In genomic region chr5:138752341-138752950, GRCh38 we compare ENCODE assay signal across 8 cellular contexts. TPM values are rescaled to one million over a fixed set of nuclear protein-coding genes. Genes with fewer than 3 reads are reported as not detected.
A peak's percentile ranks its signal among the peaks of the same experiment; 100 is the strongest.
DNase-seq lines count a peak whose midpoint lies in the region; ATAC-seq and TF ChIP-seq lines count a peak whose summit lies in the region.

No MANE protein-coding gene starts in this region.

- H3K36me3 ChIP-seq in SJCRH30 (no peaks in the 10 kb centered on the region; the same call in 1 of the 2 replicates), neural cell (ENCODE audit: insufficient read depth, low read length) (no peaks in the 10 kb centered on the region)

- H3K27me3 ChIP-seq in SJCRH30 (no peaks in the 10 kb centered on the region), neural cell (ENCODE audit: insufficient read depth, low read depth, low read length) (peaks cover 17% of the 10 kb centered on the region)

- peaks cover 21% of the 10 kb centered on the region for H3K4me1 Mint-ChIP-seq in activated T-cell treated with anti-CD3 and anti-CD28 coated beads, Interleukin-2, amount 50 U/mL, for 4 hours (ENCODE audit: low read depth)

- H3K9me2 ChIP-seq in neural cell (ENCODE audit: insufficient read depth, low read length): no peaks in the 10 kb centered on the region

- peaks cover 37% of the 10 kb centered on the region for H3K79me2 ChIP-seq in neural cell (replicated peaks; ENCODE audit: insufficient read depth, low read length)

- TF ChIP-seq RAD21 in neural cell (conservative IDR thresholded peaks at IDR 0.05): no peak

- no peak for DNase-seq in activated T-cell treated with anti-CD3 and anti-CD28 coated beads, Interleukin-2, amount 50 U/mL, for 4 hours
- DNase-seq in activated T-cell treated with anti-CD3 and anti-CD28 coated beads for 4 hours (no peak), SJCRH30 (peak; percentile 35 to 62), epithelial cell of prostate (ENCODE audit: low read depth, low spot score) (no peak), NCI-H2107 treated with DMSO at 0.1 percent for 48 hours (lab: John Stamatoyannopoulos, UW; ENCODE audit: unreplicated experiment) (no peak)
- no peak for DNase-seq in effector CD4-positive, alpha-beta T cell

- no peaks in the 10 kb centered on the region for H3K9me3 ChIP-seq in SJCRH30 (replicated peaks)
- H3K9me3 ChIP-seq in neural cell (ENCODE audit: low read length): no peaks in the 10 kb centered on the region

- peak overlapping the region; percentile 67 for H3K4me3 Mint-ChIP-seq in activated T-cell treated with anti-CD3 and anti-CD28 coated beads, Interleukin-2, amount 50 U/mL, for 4 hours

- no peaks in the 10 kb centered on the region for H3K9me3 Mint-ChIP-seq in activated T-cell treated with anti-CD3 and anti-CD28 coated beads, Interleukin-2, amount 50 U/mL, for 4 hours

- no peak overlapping the region for H3K4me2 ChIP-seq in neural cell (ENCODE audit: low read length)

- H4K20me1 ChIP-seq in neural cell (ENCODE audit: insufficient read depth): no peaks in the 10 kb centered on the region

- H3K9ac ChIP-seq in neural cell (ENCODE audit: low read length): no peak overlapping the region

- peaks cover 3% of the 10 kb centered on the region; the same call in 1 of the 2 replicates for H3K4me1 ChIP-seq in SJCRH30

- H2AFZ ChIP-seq in neural cell (ENCODE audit: low read depth, low read length): no peak overlapping the region

- TF ChIP-seq EP300 in neural cell (conservative IDR thresholded peaks at IDR 0.05; ENCODE audit: poor library complexity, severe bottlenecking): no peak

- H3F3A ChIP-seq in neural cell (ENCODE audit: insufficient read depth, low read length, poor library complexity, severe bottlenecking): no peaks in the 10 kb centered on the region

- H3K36me3 Mint-ChIP-seq in activated T-cell treated with anti-CD3 and anti-CD28 coated beads, Interleukin-2, amount 50 U/mL, for 4 hours (ENCODE audit: insufficient read depth): peaks cover 3% of the 10 kb centered on the region

- H3K27ac ChIP-seq in SJCRH30 (peak overlapping the region; percentile 71), epithelial cell of prostate (peak overlapping the region; percentile 98), neural cell (ENCODE audit: low read length) (no peak overlapping the region)

- H3K27me3 Mint-ChIP-seq in activated T-cell treated with anti-CD3 and anti-CD28 coated beads, Interleukin-2, amount 50 U/mL, for 4 hours (ENCODE audit: low read depth): peaks cover 26% of the 10 kb centered on the region

- no peak for ATAC-seq in activated T-cell treated with anti-CD3 and anti-CD28 coated beads, Interleukin-2, amount 50 U/mL, for 4 hours
- no peak for ATAC-seq in GM21717 (IDR thresholded peaks at IDR 0.05; ENCODE audit: unreplicated experiment)

- TF ChIP-seq CTCF in neural cell (IDR thresholded peaks at IDR 0.05; ENCODE audit: poor library complexity, severe bottlenecking): no peak

- peak overlapping the region; percentile 97 for H3K4me3 ChIP-seq in SJCRH30
- peak overlapping the region; percentile 76 for H3K4me3 ChIP-seq in neural cell (ENCODE audit: low read length)

TF ChIP-seq in neural cell, 6 proteins besides CTCF, POLR2A, EP300 and RAD21:
- TF ChIP-seq MXI1 (conservative IDR thresholded peaks at IDR 0.05; ENCODE audit: poor library complexity, severe bottlenecking): no peak
- TF ChIP-seq SMC3 (conservative IDR thresholded peaks at IDR 0.05; ENCODE audit: poor library complexity): no peak
- TF ChIP-seq, protein P1, sequence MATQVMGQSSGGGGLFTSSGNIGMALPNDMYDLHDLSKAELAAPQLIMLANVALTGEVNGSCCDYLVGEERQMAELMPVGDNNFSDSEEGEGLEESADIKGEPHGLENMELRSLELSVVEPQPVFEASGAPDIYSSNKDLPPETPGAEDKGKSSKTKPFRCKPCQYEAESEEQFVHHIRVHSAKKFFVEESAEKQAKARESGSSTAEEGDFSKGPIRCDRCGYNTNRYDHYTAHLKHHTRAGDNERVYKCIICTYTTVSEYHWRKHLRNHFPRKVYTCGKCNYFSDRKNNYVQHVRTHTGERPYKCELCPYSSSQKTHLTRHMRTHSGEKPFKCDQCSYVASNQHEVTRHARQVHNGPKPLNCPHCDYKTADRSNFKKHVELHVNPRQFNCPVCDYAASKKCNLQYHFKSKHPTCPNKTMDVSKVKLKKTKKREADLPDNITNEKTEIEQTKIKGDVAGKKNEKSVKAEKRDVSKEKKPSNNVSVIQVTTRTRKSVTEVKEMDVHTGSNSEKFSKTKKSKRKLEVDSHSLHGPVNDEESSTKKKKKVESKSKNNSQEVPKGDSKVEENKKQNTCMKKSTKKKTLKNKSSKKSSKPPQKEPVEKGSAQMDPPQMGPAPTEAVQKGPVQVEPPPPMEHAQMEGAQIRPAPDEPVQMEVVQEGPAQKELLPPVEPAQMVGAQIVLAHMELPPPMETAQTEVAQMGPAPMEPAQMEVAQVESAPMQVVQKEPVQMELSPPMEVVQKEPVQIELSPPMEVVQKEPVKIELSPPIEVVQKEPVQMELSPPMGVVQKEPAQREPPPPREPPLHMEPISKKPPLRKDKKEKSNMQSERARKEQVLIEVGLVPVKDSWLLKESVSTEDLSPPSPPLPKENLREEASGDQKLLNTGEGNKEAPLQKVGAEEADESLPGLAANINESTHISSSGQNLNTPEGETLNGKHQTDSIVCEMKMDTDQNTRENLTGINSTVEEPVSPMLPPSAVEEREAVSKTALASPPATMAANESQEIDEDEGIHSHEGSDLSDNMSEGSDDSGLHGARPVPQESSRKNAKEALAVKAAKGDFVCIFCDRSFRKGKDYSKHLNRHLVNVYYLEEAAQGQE (IDR thresholded peaks at IDR 0.05; ENCODE audit: borderline replicate concordance): no peak
- no peak for TF ChIP-seq TAF1 (IDR thresholded peaks at IDR 0.05; ENCODE audit: low read depth)
- no peak for TF ChIP-seq EZH2 (IDR thresholded peaks at IDR 0.05; ENCODE audit: borderline replicate concordance, insufficient read depth, low read length, poor library complexity, severe bottlenecking)
- TF ChIP-seq POLR2AphosphoS5 (IDR thresholded peaks at IDR 0.05): no peak

RNA-seq across cellular contexts. Expression of gene CTNNA1, which starts 0.8 kb away (rescaled TPM):
- total RNA-seq in activated T-cell treated with anti-CD3 and anti-CD28 coated beads, Interleukin-2, amount 50 U/mL, for 4 hours: 10 to 100 TPM; 27.0 to 40.3 (median 32.2) TPM
- total RNA-seq in SJCRH30 (2014; rRNA removed; shearing (Covaris generic)): 153 and 159 TPM in 2 replicates
- 87.9 and 95.9 TPM in 2 replicates for polyA plus RNA-seq in neural cell
- polyA minus RNA-seq in neural cell: 88.9 and 92.3 TPM in 2 replicates

Comparison
In these comparisons a context has a peak if more than half of its experiments do, and no peak if none do; other contexts are left out.
1. DNase-seq: peak in SJCRH30 (2 of 2); none in activated T-cell treated with anti-CD3 and anti-CD28 coated beads, Interleukin-2, amount 50 U/mL, for 4 hours (single experiment), activated T-cell treated with anti-CD3 and anti-CD28 coated beads for 4 hours (single experiment), epithelial cell of prostate (single experiment), NCI-H2107 treated with DMSO at 0.1 percent for 48 hours (single experiment) and effector CD4-positive, alpha-beta T cell (single experiment).